ENCODE assay signal across 9 cellular contexts in genomic region chrX:153474718-153475117, GRCh38. TPM values are rescaled to one million over a fixed set of nuclear protein-coding genes. Genes with fewer than 3 reads are reported as not detected.
DNase-seq lines count a peak whose midpoint lies in the region; ATAC-seq, FAIRE-seq and TF ChIP-seq lines count a peak whose summit lies in the region.
"Had no signal": no experiment of that assay in that cellular context is flagged by ENCODE, and none has a peak within 500 bp of the region (broad histone marks: within the 10 kb centered on the region; RNA-seq: fewer than 3 reads in every experiment).

No MANE protein-coding gene starts in this region.

- no peaks in the 10 kb centered on the region for H3K36me3 ChIP-seq in MM.1S (replicated peaks; ENCODE audit: insufficient read depth, low read length)
- H3K36me3 ChIP-seq in BE2C: no peaks in the 10 kb centered on the region

- no peak for FAIRE-seq in HTR-8/SVneo (lab: Jason Lieb, UNC)

- H3K79me2 ChIP-seq in MM.1S (ENCODE audit: low read length): peaks cover 4% of the 10 kb centered on the region

- no peaks in the 10 kb centered on the region for H3K9me2 ChIP-seq in MM.1S (replicated peaks; ENCODE audit: insufficient read depth, low read length)

- H3K4me3 ChIP-seq in right cardiac atrium (ENCODE audit: low read length) (no peak overlapping the region), MM.1S (ENCODE audit: low read length) (no peak overlapping the region), BE2C (ENCODE audit: low read depth, low read length) (no peak overlapping the region)

- no peak for TF ChIP-seq CTCF in MM.1S (IDR thresholded peaks at IDR 0.05; ENCODE audit: low read length)
- TF ChIP-seq CTCF in BE2C (IDR thresholded peaks at IDR 0.05; ENCODE audit: low read depth, low read length): no peak

- intact Hi-C loops in right cardiac atrium (cut with DNase I): no loop called here

- DNase-seq in NCI-H345 (lab: John Stamatoyannopoulos, UW) (peak; percentile 45), NCI-H345 treated with DMSO at 0.1 percent for 48 hours (lab: John Stamatoyannopoulos, UW; ENCODE audit: unreplicated experiment) (no peak), right cardiac atrium (peak; percentile 83 to 93 (median 93)), MM.1S (no peak), HTR-8/SVneo (ENCODE audit: insufficient read length, low spot score) (no peak), BE2C (no peak)
- DNase-seq in activated naive CD4-positive, alpha-beta T cell treated with Interleukin-2 at 50 U/mL for 16 hours: peak; percentile 40
- DNase-seq in stimulated activated CD4-positive, alpha-beta T cell treated with anti-CD3 and anti-CD28 coated beads, Interleukin-2, amount 100 ng/mL, for 4 hours (ENCODE audit: low read depth): peak; percentile 52

- H3K9ac ChIP-seq in MM.1S (ENCODE audit: low read length): no peak overlapping the region

- H3K9me3 ChIP-seq in right cardiac atrium (ENCODE audit: control insufficient read depth, low read length) (no peaks in the 10 kb centered on the region), MM.1S (replicated peaks; ENCODE audit: insufficient read depth, low read length) (no peaks in the 10 kb centered on the region), BE2C (no peaks in the 10 kb centered on the region)

- H3K27ac ChIP-seq in right cardiac atrium (ENCODE audit: low read length) (no peak overlapping the region), MM.1S (ENCODE audit: low read length) (no peak overlapping the region)

- WGBS in right cardiac atrium: 1% methylated on average over 49 of the region's 59 CpGs

- H3K27me3 ChIP-seq in right cardiac atrium (ENCODE audit: control insufficient read depth, insufficient read depth) (no peaks in the 10 kb centered on the region), MM.1S (replicated peaks; ENCODE audit: insufficient read depth, low read length) (peaks cover 30% of the 10 kb centered on the region), BE2C (no peaks in the 10 kb centered on the region)

- no peak overlapping the region for H3K4me2 ChIP-seq in MM.1S (ENCODE audit: low read depth, low read length)

- H4K20me1 ChIP-seq in MM.1S (ENCODE audit: insufficient read depth, low read length): no peaks in the 10 kb centered on the region

- no peak overlapping the region for H2AFZ ChIP-seq in MM.1S (ENCODE audit: low read length)

- no peaks in the 10 kb centered on the region for H3F3A ChIP-seq in MM.1S (ENCODE audit: insufficient read depth, low read length)

- ATAC-seq in right cardiac atrium: peak; percentile 13 to 14
- ATAC-seq: left colon had no signal

- H3K4me1 ChIP-seq in right cardiac atrium (ENCODE audit: control insufficient read depth, insufficient read depth, low read length): peaks cover 6% of the 10 kb centered on the region
- no peaks in the 10 kb centered on the region for H3K4me1 ChIP-seq in MM.1S (ENCODE audit: low read length)
- peaks cover 26% of the 10 kb centered on the region for H3K4me1 ChIP-seq in BE2C

RNA-seq across cellular contexts. Expression of gene HAUS7, which starts 4.3 kb away (rescaled TPM):
- total RNA-seq in right cardiac atrium: 10 to 100 TPM; 14.5 to 18.3 (median 16.8) TPM
- polyA plus RNA-seq in right cardiac atrium: 17.3 TPM
- 81.5 TPM for polyA plus RNA-seq in BE2C (2012; ENCODE audit: insufficient read depth, insufficient read length, low read depth)

RNA-seq across cellular contexts. Expression of gene BGN, which starts 20.1 kb away (rescaled TPM):
- total RNA-seq in right cardiac atrium: 100 to 1,000 TPM; 173 to 244 (median 206) TPM
- 167 TPM for polyA plus RNA-seq in right cardiac atrium
- polyA plus RNA-seq in BE2C (2012; ENCODE audit: insufficient read depth, insufficient read length, low read depth): 54.0 TPM

RNA-seq across cellular contexts. Expression of gene TREX2, which starts 28.9 kb away (rescaled TPM):
- total RNA-seq in right cardiac atrium: under 1 TPM in 2 of 4 donors, not detected in 2; 0.28 to 0.91 TPM
- polyA plus RNA-seq in right cardiac atrium: 0.48 TPM
- polyA plus RNA-seq in BE2C (2012; ENCODE audit: insufficient read depth, insufficient read length, low read depth): 4.6 TPM

RNA-seq across cellular contexts. Expression of gene ATP2B3, which starts 42.7 kb away (rescaled TPM):
- not detected for total RNA-seq in right cardiac atrium
- polyA plus RNA-seq in right cardiac atrium: under 0.01 TPM
- 13.1 TPM for polyA plus RNA-seq in BE2C (2012; ENCODE audit: insufficient read depth, insufficient read length, low read depth)

Comparison
In these comparisons a context has a peak if more than half of its experiments do, and no peak if none do; other contexts are left out.
1. DNase-seq: peak in NCI-H345 (single experiment), activated naive CD4-positive, alpha-beta T cell treated with Interleukin-2 at 50 U/mL for 16 hours (single experiment), right cardiac atrium (3 of 3) and stimulated activated CD4-positive, alpha-beta T cell treated with anti-CD3 and anti-CD28 coated beads, Interleukin-2, amount 100 ng/mL, for 4 hours (single experiment); none in NCI-H345 treated with DMSO at 0.1 percent for 48 hours (single experiment), MM.1S (single experiment), HTR-8/SVneo (single experiment) and BE2C (single experiment).